In genomic region chr11:118572914-118573550, GRCh38 we compare ENCODE assay signal across 8 cellular contexts. TPM values are rescaled to one million over a fixed set of nuclear protein-coding genes. Genes with fewer than 3 reads are reported as not detected.
DNase-seq lines count a peak whose midpoint lies in the region; ATAC-seq lines count a peak whose summit lies in the region.

No MANE protein-coding gene starts in this region.

- H3K27ac Mint-ChIP-seq in activated CD4-positive, alpha-beta memory T cell treated with anti-CD3 and anti-CD28 coated beads for 36 hours: peak overlapping the region; percentile 92
- peak overlapping the region; percentile 92 to 98 (median 98) for H3K27ac Mint-ChIP-seq in naive thymus-derived CD4-positive, alpha-beta T cell

- ATAC-seq in GM21360 (IDR thresholded peaks at IDR 0.05; ENCODE audit: unreplicated experiment) (peak; percentile 16), esophagus mucosa (peak; percentile 47), HG03108 (IDR thresholded peaks at IDR 0.05; ENCODE audit: unreplicated experiment) (no peak)
- ATAC-seq in naive thymus-derived CD4-positive, alpha-beta T cell: peak; percentile 47

- no peaks in the 10 kb centered on the region for H3K27me3 ChIP-seq in naive thymus-derived CD4-positive, alpha-beta T cell (ENCODE audit: control insufficient read depth in 2 of 2, insufficient read depth in 2 of 2, low read length in 2 of 2)

- POLR2A ChIA-PET in activated CD4-positive, alpha-beta memory T cell treated with anti-CD3 and anti-CD28 coated beads for 36 hours (lab: Charles Lee): interaction anchor here (0.7 to 1.4 kb wide), 8 partner anchors 8 to 313 kb away, joined by 3 to 5 read pairs (median 4); partner anchors contain the start of genes CD3D and KMT2A
- POLR2A ChIA-PET in naive thymus-derived CD4-positive, alpha-beta T cell (lab: Charles Lee): interaction anchor here (1.1 to 3.8 kb wide), 6 partner anchors 11 to 254 kb away, joined by 3 to 27 read pairs (median 5); partner anchors contain the start of gene KMT2A

- DNase-seq in COLO829 (ENCODE audit: low spot score) (peak; percentile 42), dedifferentiated amniotic fluid mesenchymal stem cell (ENCODE audit: extremely low spot score) (no peak)
- DNase-seq in Jurkat, Clone E6-1 (ENCODE audit: low read depth, low spot score): peak; percentile 59
- DNase-seq in activated CD4-positive, alpha-beta memory T cell treated with anti-CD3 and anti-CD28 coated beads for 36 hours: peak; percentile 53
- peak in 8 of 9 donors; percentile 21 to 39 (median 30) for DNase-seq in naive thymus-derived CD4-positive, alpha-beta T cell

- no peaks in the 10 kb centered on the region for H3K27me3 Mint-ChIP-seq in activated CD4-positive, alpha-beta memory T cell treated with anti-CD3 and anti-CD28 coated beads for 36 hours
- H3K27me3 Mint-ChIP-seq in naive thymus-derived CD4-positive, alpha-beta T cell: no peaks in the 10 kb centered on the region

- peaks cover 26 to 36% of the 10 kb centered on the region in 2 donors for H3K4me1 ChIP-seq in naive thymus-derived CD4-positive, alpha-beta T cell (ENCODE audit: control insufficient read depth in 2 of 2, insufficient read depth in 2 of 2, low read length in 2 of 2)

- CTCF ChIA-PET in activated CD4-positive, alpha-beta memory T cell treated with anti-CD3 and anti-CD28 coated beads for 36 hours (lab: Charles Lee): interaction anchor here (0.8 to 1.8 kb wide), 4 partner anchors 20 to 39 kb away, joined by 3 to 6 read pairs (median 5); no protein-coding TSS in a partner anchor
- CTCF ChIA-PET in naive thymus-derived CD4-positive, alpha-beta T cell (lab: Charles Lee): interaction anchor here (1.3 kb wide), 1 partner anchor 36 kb away, joined by 3 read pairs; no protein-coding TSS in a partner anchor

- H3K4me3 ChIP-seq in Jurkat, Clone E6-1 (ENCODE audit: low read length): peak overlapping the region; percentile 94
- H3K4me3 ChIP-seq in naive thymus-derived CD4-positive, alpha-beta T cell (ENCODE audit: low read length): peak overlapping the region; percentile 98

- H3K27ac ChIP-seq in naive thymus-derived CD4-positive, alpha-beta T cell (ENCODE audit: low read depth, low read length): peak overlapping the region; percentile 100

- H3K4me1 Mint-ChIP-seq in activated CD4-positive, alpha-beta memory T cell treated with anti-CD3 and anti-CD28 coated beads for 36 hours (ENCODE audit: low read depth): peaks cover 56% of the 10 kb centered on the region
- peaks cover 38 to 63% (median 55%) of the 10 kb centered on the region in 7 donors for H3K4me1 Mint-ChIP-seq in naive thymus-derived CD4-positive, alpha-beta T cell

- peaks cover 0 to 12% (median 0%) of the 10 kb centered on the region in 3 experiments for H3K36me3 ChIP-seq in naive thymus-derived CD4-positive, alpha-beta T cell (ENCODE audit: control insufficient read depth in 2 of 3, insufficient read depth in 3 of 3, low read length in 3 of 3)

- H3K9me3 Mint-ChIP-seq in activated CD4-positive, alpha-beta memory T cell treated with anti-CD3 and anti-CD28 coated beads for 36 hours: no peaks in the 10 kb centered on the region
- peaks cover 0 to 2% (median 0%) of the 10 kb centered on the region in 11 donors for H3K9me3 Mint-ChIP-seq in naive thymus-derived CD4-positive, alpha-beta T cell

- H3K9me3 ChIP-seq in naive thymus-derived CD4-positive, alpha-beta T cell (ENCODE audit: control insufficient read depth in 2 of 3, low read length in 3 of 3): no peaks in the 10 kb centered on the region

- intact Hi-C loops in activated CD4-positive, alpha-beta memory T cell treated with anti-CD3 and anti-CD28 coated beads for 36 hours (cut with micrococcal nuclease): loop anchor here (1.0 to 5.0 kb wide), 6 partner anchors 22 to 371 kb away; partner anchors contain the start of genes ATP5MG, KMT2A and TMEM25
- intact Hi-C loops in naive thymus-derived CD4-positive, alpha-beta T cell (cut with micrococcal nuclease): loop anchor here (1.0 to 5.0 kb wide), 14 partner anchors 8 to 586 kb away; partner anchors contain the start of genes ATP5MG (in 2 of the 2), CENATAC (in 2 of the 2), IFT46 (in 2 of the 2) and RPS25 (in 2 of the 2)

- H3K36me3 Mint-ChIP-seq in activated CD4-positive, alpha-beta memory T cell treated with anti-CD3 and anti-CD28 coated beads for 36 hours: peaks cover 14% of the 10 kb centered on the region
- H3K36me3 Mint-ChIP-seq in naive thymus-derived CD4-positive, alpha-beta T cell: peaks cover 0 to 12% (median 5%) of the 10 kb centered on the region in 5 donors

- peak overlapping the region; percentile 87 for H3K4me3 Mint-ChIP-seq in activated CD4-positive, alpha-beta memory T cell treated with anti-CD3 and anti-CD28 coated beads for 36 hours
- H3K4me3 Mint-ChIP-seq in naive thymus-derived CD4-positive, alpha-beta T cell: peak overlapping the region; percentile 83 to 99 (median 96)

RNA-seq across cellular contexts. Expression of gene ARCN1, which starts 0.8 kb away (rescaled TPM):
- 114 TPM for polyA plus RNA-seq in Jurkat, Clone E6-1 (2012; ENCODE audit: insufficient read depth, insufficient read length)
- 100 to 1,000 TPM; 180 to 182 TPM for total RNA-seq in activated CD4-positive, alpha-beta memory T cell treated with anti-CD3 and anti-CD28 coated beads for 36 hours
- total RNA-seq in esophagus mucosa: 71.7 TPM
- total RNA-seq in naive thymus-derived CD4-positive, alpha-beta T cell: 100 to 1,000 TPM in 3 of 5 experiments, 10 to 100 TPM in 2; 71.2 to 134 (median 115) TPM
- 100 to 1,000 TPM; 139 to 170 TPM for polyA plus RNA-seq in naive thymus-derived CD4-positive, alpha-beta T cell

RNA-seq across cellular contexts. Expression of gene IFT46, which starts 7.3 kb away (rescaled TPM):
- 15.1 TPM for polyA plus RNA-seq in Jurkat, Clone E6-1 (2012; ENCODE audit: insufficient read depth, insufficient read length)
- total RNA-seq in activated CD4-positive, alpha-beta memory T cell treated with anti-CD3 and anti-CD28 coated beads for 36 hours: 10 to 100 TPM; 16.0 to 17.1 TPM
- 14.6 TPM for total RNA-seq in esophagus mucosa
- 10 to 100 TPM in 3 of 5 experiments, 1 to 10 TPM in 2; 5.4 to 16.6 (median 10.4) TPM for total RNA-seq in naive thymus-derived CD4-positive, alpha-beta T cell
- 1 to 10 TPM; 6.7 to 7.0 TPM for polyA plus RNA-seq in naive thymus-derived CD4-positive, alpha-beta T cell

RNA-seq across cellular contexts. Expression of gene PHLDB1, which starts 34.4 kb away (rescaled TPM):
- 2.6 TPM for polyA plus RNA-seq in Jurkat, Clone E6-1 (2012; ENCODE audit: insufficient read depth, insufficient read length)
- total RNA-seq in activated CD4-positive, alpha-beta memory T cell treated with anti-CD3 and anti-CD28 coated beads for 36 hours: 1 to 10 TPM; 2.0 to 2.4 TPM
- 9.3 TPM for total RNA-seq in esophagus mucosa
- total RNA-seq in naive thymus-derived CD4-positive, alpha-beta T cell: 1 to 10 TPM in 4 of 5 experiments, under 1 TPM in 1; 0.68 to 4.9 (median 3.0) TPM
- under 1 TPM; 0.39 to 0.40 TPM for polyA plus RNA-seq in naive thymus-derived CD4-positive, alpha-beta T cell

RNA-seq across cellular contexts. Expression of gene TMEM25, which starts 42.0 kb away (rescaled TPM):
- polyA plus RNA-seq in Jurkat, Clone E6-1 (2012; ENCODE audit: insufficient read depth, insufficient read length): 11.4 TPM
- total RNA-seq in activated CD4-positive, alpha-beta memory T cell treated with anti-CD3 and anti-CD28 coated beads for 36 hours: 10 to 100 TPM in 1 of 2 experiments, 1 to 10 TPM in 1; 9.5 to 13.0 TPM
- 8.3 TPM for total RNA-seq in esophagus mucosa
- total RNA-seq in naive thymus-derived CD4-positive, alpha-beta T cell: 10 to 100 TPM; 12.1 to 32.8 (median 27.6) TPM
- 10 to 100 TPM; 24.0 to 30.9 TPM for polyA plus RNA-seq in naive thymus-derived CD4-positive, alpha-beta T cell

RNA-seq across cellular contexts. Expression of gene TTC36, which starts 45.8 kb away (rescaled TPM):
- 1.2 TPM for polyA plus RNA-seq in Jurkat, Clone E6-1 (2012; ENCODE audit: insufficient read depth, insufficient read length)
- total RNA-seq in activated CD4-positive, alpha-beta memory T cell treated with anti-CD3 and anti-CD28 coated beads for 36 hours: not detected
- not detected for total RNA-seq in esophagus mucosa
- 1 to 10 TPM in 3 of 5 experiments, under 1 TPM in 2; 0.34 to 2.7 (median 1.1) TPM for total RNA-seq in naive thymus-derived CD4-positive, alpha-beta T cell
- polyA plus RNA-seq in naive thymus-derived CD4-positive, alpha-beta T cell: 1 to 10 TPM in 1 of 2 donors, under 1 TPM in 1; 0.29 to 1.2 TPM
